1 cellular context compared by ENCODE assay signal in the genomic region with DNA sequence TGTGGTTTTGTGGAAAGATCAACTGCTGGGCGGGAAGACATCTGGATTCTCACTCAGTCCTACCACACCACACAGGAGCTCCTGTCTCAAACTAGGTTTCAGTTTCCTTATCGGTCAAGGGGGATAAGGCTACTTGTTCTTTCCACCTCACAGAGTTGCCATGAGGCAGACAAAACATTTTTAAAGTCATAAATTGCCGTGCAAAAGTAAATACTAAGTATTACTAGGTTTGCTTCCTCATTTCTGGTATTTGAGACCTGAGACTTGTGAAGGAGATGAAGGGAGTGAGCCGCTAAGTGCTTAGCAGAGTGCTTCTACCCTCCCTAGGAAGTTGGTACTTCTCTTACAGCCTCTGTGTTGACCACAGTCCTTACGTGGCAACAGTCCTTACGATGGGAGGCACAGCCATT.
TF ChIP-seq lines count a peak whose summit lies in the region.

No MANE protein-coding gene starts in this region.

TF ChIP-seq in GM23338, 12 proteins besides CTCF, POLR2A, EP300 and RAD21 (continued from another document):
- no peak for TF ChIP-seq ZNF462 (CRISPR knock-in tag; IDR thresholded peaks at IDR 0.05)
- no peak for TF ChIP-seq NANOG (IDR thresholded peaks at IDR 0.05; ENCODE audit: borderline replicate concordance)
- no peak for TF ChIP-seq POLR2AphosphoS5 (IDR thresholded peaks at IDR 0.05; ENCODE audit: low read depth)
- TF ChIP-seq EZH2phosphoT487 (IDR thresholded peaks at IDR 0.05; ENCODE audit: unreplicated experiment), result no peak
- TF ChIP-seq EZH2 (IDR thresholded peaks at IDR 0.05; ENCODE audit: low read depth, unreplicated experiment), result no peak
